Comparison of ENCODE assay signal across 30 cellular contexts in genomic region chr11:88790179-88790578, GRCh38.
"Had no signal": no experiment of that assay in that cellular context is flagged by ENCODE, and none has a peak within 500 bp of the region (broad histone marks: within the 10 kb centered on the region; RNA-seq: fewer than 3 reads in every experiment).

No MANE protein-coding gene starts in this region.

- H3K4me2 ChIP-seq: neural progenitor cell, smooth muscle cell had no signal

- H3K4me1 Mint-ChIP-seq: natural killer cell; nephron; neural progenitor cell; stimulated activated memory B cell treated with anti-CD40 and anti-IgM and Interleukin-4, amounts not matched to agents 10 μg/mL and 1 μg/mL and 100 μg/mL, for 72 hours; stimulated activated naive CD8-positive, alpha-beta T cell treated with anti-CD3 and anti-CD28 coated beads, Interleukin-15, amount 100 ng/mL, for 72 hours had no signal

- H2AFZ ChIP-seq: neural progenitor cell, parathyroid adenoma had no signal

- H3K9ac ChIP-seq: neural progenitor cell, parathyroid adenoma had no signal

- H3K27ac Mint-ChIP-seq: natural killer cell; nephron; neural progenitor cell; progenitor cell of endocrine pancreas; stimulated activated memory B cell treated with anti-CD40 and anti-IgM and Interleukin-4, amounts not matched to agents 10 μg/mL and 1 μg/mL and 100 μg/mL, for 72 hours; stimulated activated naive CD8-positive, alpha-beta T cell treated with anti-CD3 and anti-CD28 coated beads, Interleukin-15, amount 100 ng/mL, for 72 hours; type B pancreatic cell had no signal

- H3K4me1 ChIP-seq: neural progenitor cell, parathyroid adenoma, psoas muscle, spleen, suprapubic skin, testis, tibial artery, transverse colon, upper lobe of right lung, uterus had no signal

- H3K79me2 ChIP-seq: parathyroid adenoma had no signal

- DNase-seq: natural killer cell; occipital lobe; ovary; psoas muscle; right cardiac atrium; spleen; stimulated activated CD4-positive, alpha-beta T cell treated with anti-CD3 and anti-CD28 coated beads, Interleukin-12 subunit alpha, Interleukin-12 subunit beta, amount 100 ng/mL, for 4 hours; stimulated activated CD4-positive, alpha-beta T cell treated with anti-CD3 and anti-CD28 coated beads, Interleukin-1b, Interleukin-23, amount 100 ng/mL, for 48 hours; stimulated activated CD4-positive, alpha-beta T cell treated with anti-CD3 and anti-CD28 coated beads, Interleukin-4, amount 100 ng/mL, for 1 hour; stimulated activated CD4-positive, alpha-beta T cell treated with anti-CD3 and anti-CD28 coated beads, Interleukin-4, amount 100 ng/mL, for 4 hours; stimulated activated CD8-positive, alpha-beta memory T cell treated with anti-CD3 and anti-CD28 coated beads, Interleukin-4, amount 100 ng/mL, for 48 hours; stimulated activated naive CD4-positive, alpha-beta T cell; stimulated activated naive CD8-positive, alpha-beta T cell treated with anti-CD3 and anti-CD28 coated beads, Interleukin-15, amount 100 ng/mL, for 72 hours; stimulated activated naive CD8-positive, alpha-beta T cell treated with anti-CD3 and anti-CD28 coated beads, Interleukin-15, Interleukin-2, amounts not matched to agents 100 U/mL and 50 U/mL, for 24 hours; substantia nigra; testis; tibial artery; transverse colon; upper lobe of right lung; uterus had no signal

- H3K27me3 Mint-ChIP-seq: progenitor cell of endocrine pancreas; stimulated activated memory B cell treated with anti-CD40 and anti-IgM and Interleukin-4, amounts not matched to agents 10 μg/mL and 1 μg/mL and 100 μg/mL, for 72 hours; stimulated activated naive CD8-positive, alpha-beta T cell treated with anti-CD3 and anti-CD28 coated beads, Interleukin-15, amount 100 ng/mL, for 72 hours had no signal

- H3K36me3 ChIP-seq: neural progenitor cell, ovary, spleen, suprapubic skin, tibial artery, transverse colon, upper lobe of right lung, uterus had no signal

- H3K27me3 ChIP-seq: neural progenitor cell, ovary, spleen, suprapubic skin, testis, tibial artery, transverse colon, upper lobe of right lung, uterus had no signal

- H3K4me3 ChIP-seq: neural progenitor cell, ovary, psoas muscle, skin epidermis, smooth muscle cell, spleen, suprapubic skin, testis, tibial artery, transverse colon, upper lobe of right lung, uterus had no signal

- H3K9me3 ChIP-seq: ovary, psoas muscle, spleen, suprapubic skin, testis, tibial artery, transverse colon, upper lobe of right lung, uterus had no signal

- H3K27ac ChIP-seq: neural progenitor cell, ovary, parathyroid adenoma, psoas muscle, skin epidermis, spleen, suprapubic skin, testis, tibial artery, transverse colon, upper lobe of right lung, uterus had no signal

- H3K4me3 Mint-ChIP-seq: natural killer cell; nephron; neural progenitor cell; stimulated activated memory B cell treated with anti-CD40 and anti-IgM and Interleukin-4, amounts not matched to agents 10 μg/mL and 1 μg/mL and 100 μg/mL, for 72 hours; stimulated activated naive CD8-positive, alpha-beta T cell treated with anti-CD3 and anti-CD28 coated beads, Interleukin-15, amount 100 ng/mL, for 72 hours; type B pancreatic cell had no signal

- ATAC-seq: natural killer cell; psoas muscle; right cardiac atrium; sciatic nerve; stimulated activated memory B cell treated with anti-CD40 and anti-IgM and Interleukin-4, amounts not matched to agents 10 μg/mL and 1 μg/mL and 100 μg/mL, for 72 hours; stimulated activated naive CD8-positive, alpha-beta T cell treated with anti-CD3 and anti-CD28 coated beads, Interleukin-15, amount 100 ng/mL, for 72 hours; stimulated activated naive CD8-positive, alpha-beta T cell treated with anti-CD3 and anti-CD28 coated beads, Interleukin-15, Interleukin-2, amounts not matched to agents 100 U/mL and 50 U/mL, for 24 hours; upper lobe of right lung had no signal

- H3K9me3 Mint-ChIP-seq: nephron; neural progenitor cell; stimulated activated naive CD8-positive, alpha-beta T cell treated with anti-CD3 and anti-CD28 coated beads, Interleukin-15, amount 100 ng/mL, for 72 hours; type B pancreatic cell had no signal

- H3K36me3 Mint-ChIP-seq: natural killer cell; neural progenitor cell; stimulated activated memory B cell treated with anti-CD40 and anti-IgM and Interleukin-4, amounts not matched to agents 10 μg/mL and 1 μg/mL and 100 μg/mL, for 72 hours; type B pancreatic cell had no signal
